ENCODE assay signal across 19 cellular contexts in genomic region chr5:62155988-62156387, GRCh38.
"Had no signal": no experiment of that assay in that cellular context is flagged by ENCODE, and none has a peak within 500 bp of the region (broad histone marks: within the 10 kb centered on the region; RNA-seq: fewer than 3 reads in every experiment).

No MANE protein-coding gene starts in this region.

- DNase-seq: dermis blood vessel endothelial cell; dorsolateral prefrontal cortex; effector CD4-positive, alpha-beta T cell; effector memory CD4-positive, alpha-beta T cell; foreskin keratinocyte; heart right ventricle; hippocampal formation; left cardiac atrium; left lung; left ventricle myocardium superior; lower lobe of right lung; mesenchymal stem cell; mucosa of descending colon; naive B cell had no signal

- FAIRE-seq: colon, endothelial cell of umbilical vein, frontal cortex, islet of Langerhans, keratinocyte had no signal
